8 cellular contexts compared by ENCODE assay signal in the genomic region with DNA sequence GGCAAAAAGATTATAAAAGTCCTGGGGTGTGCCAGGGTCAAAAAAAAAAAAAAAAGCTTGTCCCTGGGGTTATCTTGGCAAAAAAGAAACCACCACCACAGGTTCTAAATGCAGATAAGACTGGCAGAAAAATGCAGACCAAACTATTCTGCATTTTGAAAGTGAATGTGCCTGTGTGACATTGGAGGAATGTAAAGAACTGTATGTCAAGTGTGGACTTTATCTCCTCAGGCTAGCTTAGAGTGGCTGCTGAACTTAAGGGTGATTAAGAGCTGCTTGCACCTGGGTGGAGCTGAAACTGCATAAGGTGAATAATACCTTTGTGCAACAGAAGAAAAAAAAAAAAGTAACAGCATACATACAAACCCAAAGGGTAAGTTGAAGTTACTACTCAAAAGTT. TPM values are rescaled to one million over a fixed set of nuclear protein-coding genes. Genes with fewer than 3 reads are reported as not detected.
DNase-seq lines count a peak whose midpoint lies in the region; TF ChIP-seq lines count a peak whose summit lies in the region.

No MANE protein-coding gene starts in this region.

- H2AFZ ChIP-seq in Karpas-422 (ENCODE audit: low read length): peak overlapping the region; percentile 27

- peaks cover 35 to 54% (median 48%) of the 10 kb centered on the region in 3 donors for H3K4me1 Mint-ChIP-seq in CD8-positive, alpha-beta memory T cell
- peaks cover 44% of the 10 kb centered on the region for H3K4me1 Mint-ChIP-seq in activated naive CD8-positive, alpha-beta T cell (ENCODE audit: low read depth)
- peaks cover 39% of the 10 kb centered on the region for H3K4me1 Mint-ChIP-seq in mesothelial cell of epicardium

- H3K4me2 ChIP-seq in Karpas-422 (ENCODE audit: low read depth, low read length, poor library complexity, severe bottlenecking): peak overlapping the region; percentile 98

- peaks cover 21% of the 10 kb centered on the region for H3K4me1 ChIP-seq in CD8-positive, alpha-beta memory T cell (ENCODE audit: insufficient read depth, low read length)
- H3K4me1 ChIP-seq in Karpas-422 (ENCODE audit: low read length) (peaks cover 35% of the 10 kb centered on the region), ovary (ENCODE audit: insufficient read depth) (no peaks in the 10 kb centered on the region)

- H3K36me3 ChIP-seq in CD8-positive, alpha-beta memory T cell (ENCODE audit: insufficient read depth, low read length): no peaks in the 10 kb centered on the region
- H3K36me3 ChIP-seq in Karpas-422 (ENCODE audit: insufficient read depth, low read length) (no peaks in the 10 kb centered on the region), H7 (replicated peaks; ENCODE audit: control insufficient read depth, insufficient read depth, low read length) (no peaks in the 10 kb centered on the region), ovary (no peaks in the 10 kb centered on the region)

- no peak for TF ChIP-seq CTCF in mesothelial cell of epicardium (IDR thresholded peaks at IDR 0.05; ENCODE audit: unreplicated experiment)
- no peak for TF ChIP-seq CTCF in lower leg skin (IDR thresholded peaks at IDR 0.05)
- no peak for TF ChIP-seq CTCF in ovary (IDR thresholded peaks at IDR 0.05)

- intact Hi-C loops in lower leg skin (cut with DNase I; ENCODE audit: low total_unique reads): no loop called here
- intact Hi-C loops in ovary (cut with DNase I): no loop called here

- peaks cover 0 to 2% (median 0%) of the 10 kb centered on the region in 5 donors for H3K9me3 Mint-ChIP-seq in CD8-positive, alpha-beta memory T cell
- H3K9me3 Mint-ChIP-seq in activated naive CD8-positive, alpha-beta T cell (ENCODE audit: low read depth): no peaks in the 10 kb centered on the region
- H3K9me3 Mint-ChIP-seq in mesothelial cell of epicardium: no peaks in the 10 kb centered on the region

- H3K4me3 ChIP-seq in CD8-positive, alpha-beta memory T cell (ENCODE audit: low read length): peak overlapping the region; percentile 71
- H3K4me3 ChIP-seq in Karpas-422 (ENCODE audit: low read length): peak overlapping the region; percentile 88
- H3K4me3 ChIP-seq in lower leg skin (ENCODE audit: low read depth, poor library complexity, severe bottlenecking): no peak overlapping the region
- H3K4me3 ChIP-seq in H7 (ENCODE audit: insufficient read depth, low read depth, low read length): no peak overlapping the region
- H3K4me3 ChIP-seq in ovary: no peak overlapping the region

- peaks cover 0 to 8% (median 1%) of the 10 kb centered on the region in 3 donors for H3K36me3 Mint-ChIP-seq in CD8-positive, alpha-beta memory T cell
- H3K36me3 Mint-ChIP-seq in activated naive CD8-positive, alpha-beta T cell: peaks cover 7% of the 10 kb centered on the region
- no peaks in the 10 kb centered on the region for H3K36me3 Mint-ChIP-seq in mesothelial cell of epicardium

- peaks cover 0 to 1% of the 10 kb centered on the region in 2 donors for H3K27me3 Mint-ChIP-seq in CD8-positive, alpha-beta memory T cell
- H3K27me3 Mint-ChIP-seq in activated naive CD8-positive, alpha-beta T cell: no peaks in the 10 kb centered on the region
- H3K27me3 Mint-ChIP-seq in mesothelial cell of epicardium (ENCODE audit: low read depth): no peaks in the 10 kb centered on the region

- H3K9ac ChIP-seq in Karpas-422 (ENCODE audit: low read length): peak overlapping the region; percentile 95

- H3K27me3 ChIP-seq in CD8-positive, alpha-beta memory T cell (ENCODE audit: insufficient read depth, low read length, poor library complexity, severe bottlenecking): no peaks in the 10 kb centered on the region
- H3K27me3 ChIP-seq in Karpas-422 (ENCODE audit: low read length): no peaks in the 10 kb centered on the region
- H3K27me3 ChIP-seq in H7 (ENCODE audit: control insufficient read depth, insufficient read depth, low read length): no peaks in the 10 kb centered on the region
- no peaks in the 10 kb centered on the region for H3K27me3 ChIP-seq in ovary

- CTCF ChIA-PET in CD8-positive, alpha-beta memory T cell (lab: Charles Lee): no interaction called here

- peaks cover 44% of the 10 kb centered on the region for H3K79me2 ChIP-seq in Karpas-422 (ENCODE audit: low read length)

- POLR2A ChIA-PET in CD8-positive, alpha-beta memory T cell (lab: Charles Lee): no interaction called here

- no peaks in the 10 kb centered on the region for H3K9me3 ChIP-seq in CD8-positive, alpha-beta memory T cell (ENCODE audit: low read length)
- H3K9me3 ChIP-seq in Karpas-422 (ENCODE audit: low read length) (no peaks in the 10 kb centered on the region), ovary (no peaks in the 10 kb centered on the region)

- DNase-seq in CD8-positive, alpha-beta memory T cell: no peak
- DNase-seq in Karpas-422: peak; percentile 47
- no peak for DNase-seq in mesothelial cell of epicardium (ENCODE audit: low spot score in 2 of 2, unreplicated experiment in 2 of 2)
- no peak for DNase-seq in DMS79 (lab: John Stamatoyannopoulos, UW)
- DNase-seq in lower leg skin (ENCODE audit: low spot score in 2 of 2): no peak
- DNase-seq in H7: no peak
- DNase-seq in ovary: no peak

- H3K27ac Mint-ChIP-seq in CD8-positive, alpha-beta memory T cell: peak overlapping the region in 1 of 8 donors; percentile 79
- H3K27ac Mint-ChIP-seq in activated naive CD8-positive, alpha-beta T cell: peak overlapping the region; percentile 97
- peak overlapping the region; percentile 93 for H3K27ac Mint-ChIP-seq in mesothelial cell of epicardium

- H3K9me2 ChIP-seq in Karpas-422 (replicated peaks; ENCODE audit: insufficient read depth, low read length): no peaks in the 10 kb centered on the region

- TF ChIP-seq EP300 in ovary (IDR thresholded peaks at IDR 0.05): no peak

- TF ChIP-seq POLR2A in lower leg skin (IDR thresholded peaks at IDR 0.05) (no peak), ovary (IDR thresholded peaks at IDR 0.05) (no peak)

- H4K20me1 ChIP-seq in Karpas-422 (ENCODE audit: insufficient read depth, low read depth, low read length): no peaks in the 10 kb centered on the region

- H3K27ac ChIP-seq in CD8-positive, alpha-beta memory T cell (ENCODE audit: low read depth, low read length): peak overlapping the region; percentile 69
- H3K27ac ChIP-seq in Karpas-422 (ENCODE audit: low read length) (peak overlapping the region; percentile 86), ovary (no peak overlapping the region)

- H3K4me3 Mint-ChIP-seq in CD8-positive, alpha-beta memory T cell: peak overlapping the region; percentile 42 to 99 (median 77)
- peak overlapping the region; percentile 87 for H3K4me3 Mint-ChIP-seq in activated naive CD8-positive, alpha-beta T cell
- H3K4me3 Mint-ChIP-seq in mesothelial cell of epicardium: peak overlapping the region; percentile 99

RNA-seq across cellular contexts. Expression of gene NAPEPLD, which starts 1.3 kb away (rescaled TPM):
- total RNA-seq in CD8-positive, alpha-beta memory T cell: 1 to 10 TPM; 8.4 to 8.5 TPM
- polyA plus RNA-seq in CD8-positive, alpha-beta memory T cell: 7.6 TPM
- total RNA-seq in Karpas-422 (2014; rRNA removed; shearing (Covaris generic); ENCODE audit: low replicate concordance): 12.9 and 24.8 TPM in 2 replicates
- 17.0 to 17.5 TPM (median 17.0 TPM) in 3 replicates for total RNA-seq in mesothelial cell of epicardium
- total RNA-seq in lower leg skin: 10 to 100 TPM in 1 of 4 donors, 1 to 10 TPM in 3; 5.6 to 12.0 (median 8.5) TPM
- 1.6 and 1.9 TPM in 2 replicates for total RNA-seq in H7 (2014; rRNA removed; shearing (Covaris generic))
- total RNA-seq in ovary: 10 to 100 TPM; 19.5 to 27.9 (median 21.5) TPM
- polyA plus RNA-seq in ovary: 10 to 100 TPM in 1 of 2 donors, 1 to 10 TPM in 1; 7.5 to 17.3 TPM

Comparison
In these comparisons a context has a peak if more than half of its experiments do, and no peak if none do; other contexts are left out.
1. H3K27ac ChIP-seq: peak in CD8-positive, alpha-beta memory T cell (single experiment) and Karpas-422 (single experiment); none in ovary (0 of 2).
2. H3K4me3 ChIP-seq: peak in CD8-positive, alpha-beta memory T cell (single experiment) and Karpas-422 (single experiment); none in lower leg skin (single experiment), H7 (single experiment) and ovary (single experiment).
3. Peak in every context shown above with its lines, with median percentiles within 50 percentile points of each other: H3K4me3 Mint-ChIP-seq.